ENCODE assay signal across 19 cellular contexts in the genomic region with DNA sequence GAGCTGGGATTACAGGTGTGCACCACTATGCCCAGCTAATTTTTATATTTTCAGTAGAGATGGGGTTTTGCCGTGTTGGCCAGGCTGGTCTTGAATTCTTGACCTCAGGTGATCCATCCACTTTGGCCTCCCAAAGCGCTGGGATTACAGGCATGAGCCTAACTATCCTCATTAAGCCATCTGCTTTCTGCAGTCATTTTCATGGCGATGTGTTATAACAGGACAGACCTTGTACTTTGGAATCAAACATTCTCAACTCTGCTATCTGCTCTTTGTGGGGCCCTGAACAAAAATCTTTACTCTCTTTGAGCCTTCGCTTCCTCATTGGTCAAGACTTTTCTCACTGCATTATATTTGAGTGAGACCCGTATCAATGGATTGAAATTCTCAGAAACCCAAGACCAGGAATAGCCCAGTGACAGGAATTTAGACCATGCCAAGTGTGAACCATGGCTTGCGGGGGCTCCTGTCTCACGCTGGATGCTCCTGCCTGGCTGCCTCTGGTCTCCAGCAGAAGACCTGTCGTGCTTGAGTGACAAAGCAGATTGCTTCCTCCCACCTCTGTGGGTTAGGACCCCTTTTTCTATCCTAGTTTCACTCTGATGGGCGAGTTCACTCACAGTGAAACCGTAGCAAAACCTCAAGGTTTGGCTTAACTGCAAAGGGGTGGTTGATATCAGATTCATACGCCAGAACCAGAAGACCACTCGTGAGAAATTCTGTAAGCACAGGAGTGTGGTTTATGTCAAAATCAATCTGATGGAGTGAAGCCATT.
DNase-seq lines count a peak whose midpoint lies in the region; ATAC-seq lines count a peak whose summit lies in the region.
"Had no signal": no experiment of that assay in that cellular context is flagged by ENCODE, and none has a peak within 500 bp of the region (broad histone marks: within the 10 kb centered on the region; RNA-seq: fewer than 3 reads in every experiment).

No MANE protein-coding gene starts in this region.

- H3K27ac Mint-ChIP-seq in activated naive CD4-positive, alpha-beta T cell treated with anti-CD3 and anti-CD28 coated beads for 36 hours: no peak overlapping the region
- peak overlapping the region; percentile 73 for H3K27ac Mint-ChIP-seq in activated T-cell treated with anti-CD3 and anti-CD28 coated beads, Interleukin-2, amount 50 U/mL, for 72 hours
- H3K27ac Mint-ChIP-seq in stimulated activated memory B cell treated with anti-CD40 and anti-IgM and Interleukin-4, amounts not matched to agents 10 μg/mL and 1 μg/mL and 100 μg/mL, for 72 hours: no peak overlapping the region
- H3K27ac Mint-ChIP-seq: CD4-positive, alpha-beta T cell; H9 had no signal

- ATAC-seq in GM19351 (IDR thresholded peaks at IDR 0.05; ENCODE audit: unreplicated experiment) (peak; percentile 56), Right ventricle myocardium inferior (no peak)
- peak; percentile 76 to 79 for ATAC-seq in activated T-cell treated with anti-CD3 and anti-CD28 coated beads, Interleukin-2, amount 50 U/mL, for 72 hours (replicated peaks in 1 of 2)
- peak; percentile 68 for ATAC-seq in stimulated activated memory B cell treated with anti-CD40 and anti-IgM and Interleukin-4, amounts not matched to agents 10 μg/mL and 1 μg/mL and 100 μg/mL, for 72 hours
- ATAC-seq: left ventricle myocardium superior, PC-3 had no signal

- CTCF ChIA-PET in activated naive CD4-positive, alpha-beta T cell treated with anti-CD3 and anti-CD28 coated beads for 36 hours (lab: Charles Lee): no interaction called here

- DNase-seq in activated naive CD4-positive, alpha-beta T cell treated with Interleukin-2 at 50 U/mL for 16 hours: peak; percentile 13
- no peak for DNase-seq in activated naive CD4-positive, alpha-beta T cell treated with anti-CD3 and anti-CD28 coated beads for 36 hours
- peak; percentile 55 to 64 for DNase-seq in activated T-cell treated with anti-CD3 and anti-CD28 coated beads, Interleukin-2, amount 50 U/mL, for 72 hours
- DNase-seq in AML-193 (lab: John Stamatoyannopoulos, UW) (no peak), iPS-NIHi7 (ENCODE audit: extremely low spot score) (no peak), Right ventricle myocardium inferior (ENCODE audit: missing footprints) (no peak)
- DNase-seq: CD4-positive, alpha-beta T cell; DMS53; dorsolateral prefrontal cortex; H9; KG1; left ventricle myocardium superior; MV-4-11; NCI-H1694 treated with DMSO at 0.1 percent for 48 hours; NCI-H748 treated with DMSO at 0.1 percent for 48 hours; PC-3 had no signal

- no peaks in the 10 kb centered on the region for H3K36me3 Mint-ChIP-seq in activated naive CD4-positive, alpha-beta T cell treated with anti-CD3 and anti-CD28 coated beads for 36 hours (ENCODE audit: low read depth)
- peaks cover 0 to 3% of the 10 kb centered on the region in 2 donors for H3K36me3 Mint-ChIP-seq in activated T-cell treated with anti-CD3 and anti-CD28 coated beads, Interleukin-2, amount 50 U/mL, for 72 hours (ENCODE audit: insufficient read depth in 2 of 2)
- H3K36me3 Mint-ChIP-seq in stimulated activated memory B cell treated with anti-CD40 and anti-IgM and Interleukin-4, amounts not matched to agents 10 μg/mL and 1 μg/mL and 100 μg/mL, for 72 hours: no peaks in the 10 kb centered on the region

- no peak overlapping the region for H3K4me3 Mint-ChIP-seq in activated naive CD4-positive, alpha-beta T cell treated with anti-CD3 and anti-CD28 coated beads for 36 hours
- H3K4me3 Mint-ChIP-seq in activated T-cell treated with anti-CD3 and anti-CD28 coated beads, Interleukin-2, amount 50 U/mL, for 72 hours: peak overlapping the region; percentile 49 to 67
- H3K4me3 Mint-ChIP-seq in stimulated activated memory B cell treated with anti-CD40 and anti-IgM and Interleukin-4, amounts not matched to agents 10 μg/mL and 1 μg/mL and 100 μg/mL, for 72 hours: no peak overlapping the region
- H3K4me3 Mint-ChIP-seq: CD4-positive, alpha-beta T cell; central memory CD8-positive, alpha-beta T cell; H9 had no signal

- intact Hi-C loops in activated naive CD4-positive, alpha-beta T cell treated with anti-CD3 and anti-CD28 coated beads for 36 hours (cut with micrococcal nuclease): no loop called here
- intact Hi-C loops in Right ventricle myocardium inferior (cut with DNase I): no loop called here

- peaks cover 3% of the 10 kb centered on the region for H3K27me3 Mint-ChIP-seq in activated naive CD4-positive, alpha-beta T cell treated with anti-CD3 and anti-CD28 coated beads for 36 hours (ENCODE audit: low read depth)
- peaks cover 8% of the 10 kb centered on the region for H3K27me3 Mint-ChIP-seq in activated T-cell treated with anti-CD3 and anti-CD28 coated beads, Interleukin-2, amount 50 U/mL, for 72 hours (ENCODE audit: low read depth)
- peaks cover 29% of the 10 kb centered on the region for H3K27me3 Mint-ChIP-seq in stimulated activated memory B cell treated with anti-CD40 and anti-IgM and Interleukin-4, amounts not matched to agents 10 μg/mL and 1 μg/mL and 100 μg/mL, for 72 hours
- H3K27me3 Mint-ChIP-seq: central memory CD8-positive, alpha-beta T cell had no signal

- H3K4me1 Mint-ChIP-seq in activated naive CD4-positive, alpha-beta T cell treated with anti-CD3 and anti-CD28 coated beads for 36 hours (ENCODE audit: low read depth): peaks cover 39% of the 10 kb centered on the region
- H3K4me1 Mint-ChIP-seq in activated T-cell treated with anti-CD3 and anti-CD28 coated beads, Interleukin-2, amount 50 U/mL, for 72 hours (ENCODE audit: low read depth): peaks cover 76% of the 10 kb centered on the region
- H3K4me1 Mint-ChIP-seq in stimulated activated memory B cell treated with anti-CD40 and anti-IgM and Interleukin-4, amounts not matched to agents 10 μg/mL and 1 μg/mL and 100 μg/mL, for 72 hours: peaks cover 33% of the 10 kb centered on the region

- H3K9me3 Mint-ChIP-seq in activated naive CD4-positive, alpha-beta T cell treated with anti-CD3 and anti-CD28 coated beads for 36 hours: no peaks in the 10 kb centered on the region
- no peaks in the 10 kb centered on the region for H3K9me3 Mint-ChIP-seq in activated T-cell treated with anti-CD3 and anti-CD28 coated beads, Interleukin-2, amount 50 U/mL, for 72 hours
- no peaks in the 10 kb centered on the region for H3K9me3 Mint-ChIP-seq in stimulated activated memory B cell treated with anti-CD40 and anti-IgM and Interleukin-4, amounts not matched to agents 10 μg/mL and 1 μg/mL and 100 μg/mL, for 72 hours
- H3K9me3 Mint-ChIP-seq: CD4-positive, alpha-beta T cell; central memory CD8-positive, alpha-beta T cell; H9 had no signal

Comparison
In these comparisons a context has a peak if more than half of its experiments do, and no peak if none do; other contexts are left out.
1. DNase-seq: peak in activated naive CD4-positive, alpha-beta T cell treated with Interleukin-2 at 50 U/mL for 16 hours (single experiment) and activated T-cell treated with anti-CD3 and anti-CD28 coated beads, Interleukin-2, amount 50 U/mL, for 72 hours (2 of 2); none in activated naive CD4-positive, alpha-beta T cell treated with anti-CD3 and anti-CD28 coated beads for 36 hours (single experiment), AML-193 (0 of 2), iPS-NIHi7 (single experiment) and Right ventricle myocardium inferior (single experiment).
2. H3K4me3 Mint-ChIP-seq: peak in activated T-cell treated with anti-CD3 and anti-CD28 coated beads, Interleukin-2, amount 50 U/mL, for 72 hours (2 of 2); none in activated naive CD4-positive, alpha-beta T cell treated with anti-CD3 and anti-CD28 coated beads for 36 hours (single experiment) and stimulated activated memory B cell treated with anti-CD40 and anti-IgM and Interleukin-4, amounts not matched to agents 10 μg/mL and 1 μg/mL and 100 μg/mL, for 72 hours (single experiment).